ENCODE assay signal across 8 cellular contexts in genomic region chr9:75889577-75889976, GRCh38. TPM values are rescaled to one million over a fixed set of nuclear protein-coding genes. Genes with fewer than 3 reads are reported as not detected.
DNase-seq lines count a peak whose midpoint lies in the region; ATAC-seq lines count a peak whose summit lies in the region.

No MANE protein-coding gene starts in this region.

- no peaks in the 10 kb centered on the region for H3K9me3 ChIP-seq in iPS-18c (ENCODE audit: control insufficient read depth, insufficient read depth, low read length)

- peak overlapping the region; percentile 89 for H3K4me3 Mint-ChIP-seq in T-helper 2 cell treated with Interferon-gamma antibody and Interleukin-4, amounts not matched to agents 5 μg/mL and 100 μg/mL, for 36 hours
- peak overlapping the region; percentile 95 for H3K4me3 Mint-ChIP-seq in activated T-helper 17 cell treated with anti-CD3 and anti-CD28 coated beads, Interleukin-2, amount 50 U/mL, for 72 hours
- peak overlapping the region; percentile 99 for H3K4me3 Mint-ChIP-seq in stimulated activated naive CD8-positive, alpha-beta T cell treated with anti-CD3 and anti-CD28 coated beads, Interleukin-15, amount 100 ng/mL, for 72 hours

- no peaks in the 10 kb centered on the region for H3K9me3 Mint-ChIP-seq in T-helper 2 cell treated with Interferon-gamma antibody and Interleukin-4, amounts not matched to agents 5 μg/mL and 100 μg/mL, for 36 hours
- no peaks in the 10 kb centered on the region for H3K9me3 Mint-ChIP-seq in activated T-helper 17 cell treated with anti-CD3 and anti-CD28 coated beads, Interleukin-2, amount 50 U/mL, for 72 hours
- no peaks in the 10 kb centered on the region for H3K9me3 Mint-ChIP-seq in stimulated activated naive CD8-positive, alpha-beta T cell treated with anti-CD3 and anti-CD28 coated beads, Interleukin-15, amount 100 ng/mL, for 72 hours

- ATAC-seq in activated T-helper 17 cell treated with anti-CD3 and anti-CD28 coated beads, Interleukin-2, amount 50 U/mL, for 72 hours (replicated peaks), result no peak
- no peak for ATAC-seq in stimulated activated naive CD8-positive, alpha-beta T cell treated with anti-CD3 and anti-CD28 coated beads, Interleukin-15, amount 100 ng/mL, for 72 hours
- ATAC-seq in HG02571 (IDR thresholded peaks at IDR 0.05; ENCODE audit: unreplicated experiment), result no peak

- no peak overlapping the region for H3K27ac Mint-ChIP-seq in T-helper 2 cell treated with Interferon-gamma antibody and Interleukin-4, amounts not matched to agents 5 μg/mL and 100 μg/mL, for 36 hours
- peak overlapping the region; percentile 73 for H3K27ac Mint-ChIP-seq in activated T-helper 17 cell treated with anti-CD3 and anti-CD28 coated beads, Interleukin-2, amount 50 U/mL, for 72 hours
- peak overlapping the region; percentile 42 to 92 for H3K27ac Mint-ChIP-seq in stimulated activated naive CD8-positive, alpha-beta T cell treated with anti-CD3 and anti-CD28 coated beads, Interleukin-15, amount 100 ng/mL, for 72 hours

- H3K27me3 Mint-ChIP-seq in T-helper 2 cell treated with Interferon-gamma antibody and Interleukin-4, amounts not matched to agents 5 μg/mL and 100 μg/mL, for 36 hours (ENCODE audit: low read depth), result peaks cover 62% of the 10 kb centered on the region
- peaks cover 4% of the 10 kb centered on the region for H3K27me3 Mint-ChIP-seq in activated T-helper 17 cell treated with anti-CD3 and anti-CD28 coated beads, Interleukin-2, amount 50 U/mL, for 72 hours
- no peaks in the 10 kb centered on the region for H3K27me3 Mint-ChIP-seq in stimulated activated naive CD8-positive, alpha-beta T cell treated with anti-CD3 and anti-CD28 coated beads, Interleukin-15, amount 100 ng/mL, for 72 hours

- peak overlapping the region; percentile 89; the same call in 1 of the 2 replicates for H3K4me3 ChIP-seq in iPS-18c (ENCODE audit: insufficient read depth, low read depth, low read length)

- no peak for DNase-seq in T-helper 2 cell treated with Interferon-gamma antibody and Interleukin-4, amounts not matched to agents 5 μg/mL and 100 μg/mL, for 36 hours (ENCODE audit: low spot score)
- DNase-seq in T-helper 2 cell, result no peak
- no peak for DNase-seq in stimulated activated naive CD8-positive, alpha-beta T cell treated with anti-CD3 and anti-CD28 coated beads, Interleukin-15, amount 100 ng/mL, for 72 hours
- no peak for DNase-seq in ureter (ENCODE audit: low spot score)
- DNase-seq in putamen (ENCODE audit: low spot score), result no peak

- no peaks in the 10 kb centered on the region for H3K36me3 Mint-ChIP-seq in T-helper 2 cell treated with Interferon-gamma antibody and Interleukin-4, amounts not matched to agents 5 μg/mL and 100 μg/mL, for 36 hours (ENCODE audit: low read depth)
- H3K36me3 Mint-ChIP-seq in activated T-helper 17 cell treated with anti-CD3 and anti-CD28 coated beads, Interleukin-2, amount 50 U/mL, for 72 hours (ENCODE audit: low read depth), result no peaks in the 10 kb centered on the region

- peaks cover 19% of the 10 kb centered on the region for H3K4me1 Mint-ChIP-seq in T-helper 2 cell treated with Interferon-gamma antibody and Interleukin-4, amounts not matched to agents 5 μg/mL and 100 μg/mL, for 36 hours (ENCODE audit: low read depth)
- peaks cover 5% of the 10 kb centered on the region for H3K4me1 Mint-ChIP-seq in activated T-helper 17 cell treated with anti-CD3 and anti-CD28 coated beads, Interleukin-2, amount 50 U/mL, for 72 hours
- peaks cover 41% of the 10 kb centered on the region for H3K4me1 Mint-ChIP-seq in stimulated activated naive CD8-positive, alpha-beta T cell treated with anti-CD3 and anti-CD28 coated beads, Interleukin-15, amount 100 ng/mL, for 72 hours

RNA-seq across cellular contexts. Expression of gene PCSK5, which starts 0.9 kb away (rescaled TPM):
- total RNA-seq in activated T-helper 17 cell treated with anti-CD3 and anti-CD28 coated beads, Interleukin-2, amount 50 U/mL, for 72 hours, result 1 to 10 TPM; 1.6 to 3.8 TPM
- 13.8 TPM for total RNA-seq in ureter
